Comparison of ENCODE assay signal across 21 cellular contexts in the genomic region with DNA sequence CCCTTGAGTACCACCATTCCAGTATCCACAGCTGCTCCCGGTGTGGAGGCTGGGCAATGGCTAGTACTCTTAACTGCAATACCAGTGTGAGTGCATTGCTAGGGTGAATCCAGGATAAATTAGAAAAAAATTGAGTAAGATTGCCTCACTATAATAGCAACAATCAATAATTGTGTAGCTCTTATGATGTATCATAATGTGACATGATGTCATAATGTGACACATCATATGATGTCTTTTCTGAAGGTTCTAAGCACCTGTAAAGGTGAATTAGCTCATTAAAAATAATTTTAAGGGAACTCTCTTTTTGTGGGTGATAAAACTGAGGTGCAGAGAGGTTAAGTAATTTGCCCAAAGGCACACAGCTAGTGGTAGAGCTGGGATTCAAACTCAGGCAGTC.
"Had no signal": no experiment of that assay in that cellular context is flagged by ENCODE, and none has a peak within 500 bp of the region (broad histone marks: within the 10 kb centered on the region; RNA-seq: fewer than 3 reads in every experiment).

No MANE protein-coding gene starts in this region.

- H3K27me3 ChIP-seq: SJSA1 had no signal

- H3K4me3 ChIP-seq: SJSA1, SK-N-MC had no signal

- DNase-seq: KBM-7, MV-4-11, NCI-H1048, NCI-H1105, NCI-H1417, NCI-H1436 treated with DMSO at 0.1 percent for 48 hours, NCI-H1694, NCI-H187 treated with DMSO at 0.1 percent for 48 hours, NCI-H2029 treated with DMSO at 0.1 percent for 48 hours, NCI-H2171 treated with DMSO at 0.1 percent for 48 hours, NCI-H345, NCI-H446 treated with DMSO at 0.1 percent for 48 hours, NCI-H510A treated with DMSO at 0.1 percent for 48 hours, NCI-H526, NCI-H774, Right ventricle myocardium superior, RPMI8226, SIG-M5 had no signal

- H3K27ac ChIP-seq: SJSA1, SK-N-MC had no signal

- FAIRE-seq: RCC 7860 had no signal

- H3K9me3 ChIP-seq: SJSA1 had no signal

- H3K36me3 ChIP-seq: SJSA1 had no signal
